Comparison of ENCODE assay signal across 1 cellular context in the genomic region with DNA sequence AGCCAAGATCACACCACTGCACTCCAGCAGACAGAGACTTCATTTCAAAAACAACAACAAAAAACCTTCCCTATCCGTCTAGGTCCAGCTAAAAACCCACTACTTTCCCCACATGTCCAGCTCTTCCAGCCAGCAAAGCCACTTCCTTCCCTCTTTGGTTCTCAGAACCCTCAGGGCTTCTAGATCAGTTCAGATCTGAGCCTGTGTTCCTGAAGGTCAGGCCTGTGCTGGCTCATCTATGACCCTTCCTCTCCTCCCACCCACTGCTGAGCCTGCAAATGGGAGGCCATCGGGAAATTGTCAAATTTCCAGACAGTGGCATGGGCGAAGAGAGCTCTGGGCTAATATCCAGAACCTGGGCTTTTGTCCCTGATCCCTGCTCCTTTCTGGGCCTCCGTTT.
TF ChIP-seq lines count a peak whose summit lies in the region.

No MANE protein-coding gene starts in this region.

TF ChIP-seq in HepG2, 621 proteins besides CTCF, POLR2A, EP300 and RAD21:
- TF ChIP-seq MXD4 (CRISPR knock-in tag; IDR thresholded peaks at IDR 0.05) = no peak
- TF ChIP-seq, protein P1, sequence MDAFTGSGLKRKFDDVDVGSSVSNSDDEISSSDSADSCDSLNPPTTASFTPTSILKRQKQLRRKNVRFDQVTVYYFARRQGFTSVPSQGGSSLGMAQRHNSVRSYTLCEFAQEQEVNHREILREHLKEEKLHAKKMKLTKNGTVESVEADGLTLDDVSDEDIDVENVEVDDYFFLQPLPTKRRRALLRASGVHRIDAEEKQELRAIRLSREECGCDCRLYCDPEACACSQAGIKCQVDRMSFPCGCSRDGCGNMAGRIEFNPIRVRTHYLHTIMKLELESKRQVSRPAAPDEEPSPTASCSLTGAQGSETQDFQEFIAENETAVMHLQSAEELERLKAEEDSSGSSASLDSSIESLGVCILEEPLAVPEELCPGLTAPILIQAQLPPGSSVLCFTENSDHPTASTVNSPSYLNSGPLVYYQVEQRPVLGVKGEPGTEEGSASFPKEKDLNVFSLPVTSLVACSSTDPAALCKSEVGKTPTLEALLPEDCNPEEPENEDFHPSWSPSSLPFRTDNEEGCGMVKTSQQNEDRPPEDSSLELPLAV (CRISPR knock-in tag; conservative IDR thresholded peaks at IDR 0.05; ENCODE audit: low read depth) = no peak
- no peak for TF ChIP-seq ZNF766 (CRISPR knock-in tag; IDR thresholded peaks at IDR 0.05; ENCODE audit: borderline replicate concordance)
TF ChIP-seq in HepG2: peak in this region for 0.
